Comparison of ENCODE assay signal across 6 cellular contexts in genomic region chr17:995324-995723, GRCh38. TPM values are rescaled to one million over a fixed set of nuclear protein-coding genes. Genes with fewer than 3 reads are reported as not detected.
DNase-seq lines count a peak whose midpoint lies in the region; ATAC-seq, FAIRE-seq and TF ChIP-seq lines count a peak whose summit lies in the region.
"Not testable (repeated sequence)": the region's sequence is repeated elsewhere in the genome, so short reads cannot be mapped to it uniquely, and the experiment has no call there.

No MANE protein-coding gene starts in this region.

- H3K27ac ChIP-seq in A549; HEK293 (ENCODE audit: extremely low read depth, low read depth, low read length); HepG2 (ENCODE audit: extremely low read length, insufficient read depth, low read length): not testable (repeated sequence)

- not testable (repeated sequence) for ATAC-seq in A549, HepG2

- TF ChIP-seq RAD21 in A549 (conservative IDR thresholded peaks at IDR 0.05 in 1 of 2, IDR thresholded peaks at IDR 0.05 in 1 of 2); HepG2 (CRISPR knock-in tag; IDR thresholded peaks at IDR 0.05): not testable (repeated sequence)

- H4K20me1 ChIP-seq in HepG2 (ENCODE audit: insufficient read depth, low read length) = not testable (repeated sequence)

- H3K27me3 ChIP-seq in HepG2 (ENCODE audit: control insufficient read depth in 1 of 2, insufficient read depth in 2 of 2, low read length in 2 of 2) = not testable (repeated sequence)

- peaks cover 11% of the 10 kb centered on the region for H3K27me3 Mint-ChIP-seq in brain
- not testable (repeated sequence) for H3K27me3 Mint-ChIP-seq in glutamatergic neuron (ENCODE audit: unreplicated experiment)

- H3K4me1 ChIP-seq in A549 = peaks cover 24% of the 10 kb centered on the region
- peaks cover 10% of the 10 kb centered on the region for H3K4me1 ChIP-seq in HEK293 (ENCODE audit: control insufficient read depth, insufficient read depth, low read length)
- peaks cover 37% of the 10 kb centered on the region for H3K4me1 ChIP-seq in HepG2 (ENCODE audit: insufficient read depth, low read length)

- TF ChIP-seq CTCF in A549 (IDR thresholded peaks at IDR 0.05); HEK293 (tag by site-specific recombination; IDR thresholded peaks at IDR 0.05); brain (conservative IDR thresholded peaks at IDR 0.05); glutamatergic neuron (IDR thresholded peaks at IDR 0.05; ENCODE audit: partially characterized antibody, unreplicated experiment); HepG2 (CRISPR knock-in tag; IDR thresholded peaks at IDR 0.05): not testable (repeated sequence)

- intact Hi-C loops in HepG2 (cut with micrococcal nuclease; ENCODE audit: unreplicated experiment) = loop anchor here (5.0 kb wide), 3 partner anchors 198 to 583 kb away; partner anchors contain the start of genes GLOD4 and MRM3

- H3K36me3 Mint-ChIP-seq in brain = peaks cover 12% of the 10 kb centered on the region
- not testable (repeated sequence) for H3K36me3 Mint-ChIP-seq in glutamatergic neuron (ENCODE audit: unreplicated experiment)

- H3K4me2 ChIP-seq in A549 (0 out of 3 replicates have a peak overlapping the region, but pooled peaks have one; percentile 4), HepG2 (ENCODE audit: low read depth, low read length) (peak overlapping the region; percentile 28)

- BruUV-seq in HepG2 (replicated peaks; lab: Mats Ljungman, UMichigan) = not testable (repeated sequence)

- WGBS in A549 (ENCODE audit: missing lambda C conversion rate) = 39% methylated on average over 8 of the region's 8 CpGs
- 3% methylated on average over 8 of the region's 8 CpGs for WGBS in HepG2 (ENCODE audit: low lambda C conversion rate)

- POLR2A ChIA-PET in A549 (lab: Yijun Ruan, JAX); HEK293 (lab: Yijun Ruan, JAX); HepG2 (lab: Yijun Ruan, JAX): not testable (repeated sequence)

- CTCF ChIA-PET in A549 (lab: Yijun Ruan, JAX) = interaction anchor here (0.8 to 8.3 kb wide), 12 partner anchors 12 to 851 kb away, joined by 3 to 121 read pairs (median 13); partner anchors contain the start of genes GEMIN4 and NXN
- CTCF ChIA-PET in HEK293 (lab: Yijun Ruan, JAX) = interaction anchor here (0.6 to 3.3 kb wide), 9 partner anchors 15 to 687 kb away, joined by 3 to 24 read pairs (median 9); partner anchors contain the start of gene NXN
- CTCF ChIA-PET in HepG2 (lab: Yijun Ruan, JAX; ENCODE audit: low intra/inter-chr PET ratio, low total read pairs) = interaction anchor here (2.3 kb wide), 1 partner anchor 200 kb away, joined by 12 read pairs; no protein-coding TSS in a partner anchor

- H3K9me3 ChIP-seq in A549; HEK293 (ENCODE audit: control insufficient read depth, insufficient read depth, low read depth, low read length); HepG2 (ENCODE audit: low read length): not testable (repeated sequence)

- H3K4me1 Mint-ChIP-seq in brain (peaks cover 32% of the 10 kb centered on the region), glutamatergic neuron (ENCODE audit: low read depth, unreplicated experiment) (peaks cover 17% of the 10 kb centered on the region)

- peaks cover 10 to 20% of the 10 kb centered on the region in 2 experiments for H3K36me3 ChIP-seq in HEK293 (ENCODE audit: control insufficient read depth in 2 of 2, insufficient read depth in 1 of 2, low read length in 2 of 2)
- H3K36me3 ChIP-seq in HepG2 (replicated peaks in 1 of 2; ENCODE audit: control insufficient read depth in 1 of 2, insufficient read depth in 2 of 2, low read length in 2 of 2) = not testable (repeated sequence)

- not testable (repeated sequence) for TF ChIP-seq EP300 in A549 (IDR thresholded peaks at IDR 0.05); HepG2 (IDR thresholded peaks at IDR 0.05; ENCODE audit: low read depth in 2 of 2, low read length in 2 of 2); HepG2 (CRISPR knock-in tag; IDR thresholded peaks at IDR 0.05; ENCODE audit: borderline replicate concordance)

- not testable (repeated sequence) for FAIRE-seq in A549 (lab: Jason Lieb, UNC); HepG2 (lab: Jason Lieb, UNC)

- H3K9ac ChIP-seq in HepG2 (ENCODE audit: insufficient read depth, low read depth, low read length) = not testable (repeated sequence)

- in situ Hi-C loops in HepG2 (cut with HindIII; ENCODE audit: extremely low pct_ligation_motif_present, low pct_unique_long_range_greater_than_20kb) = not testable (repeated sequence)

- H3K9me3 Mint-ChIP-seq in brain = not testable (repeated sequence)
- peaks cover 16% of the 10 kb centered on the region for H3K9me3 Mint-ChIP-seq in glutamatergic neuron (ENCODE audit: unreplicated experiment)

- H2AFZ ChIP-seq in HepG2 (ENCODE audit: low read length) = not testable (repeated sequence)

- peaks cover 22% of the 10 kb centered on the region for H3K79me2 ChIP-seq in HepG2 (ENCODE audit: insufficient read depth, low read length)

- H3K4me3 Mint-ChIP-seq in brain = peak overlapping the region in 3 of 5 experiments; percentile 1 to 34 (median 22)
- not testable (repeated sequence) for H3K4me3 Mint-ChIP-seq in glutamatergic neuron (ENCODE audit: unreplicated experiment)

- DNase-seq in A549 (ENCODE audit: low read depth in 1 of 2, low spot score in 1 of 2); glutamatergic neuron; HepG2 (ENCODE audit: low spot score): not testable (repeated sequence)
- peak; percentile 90 for DNase-seq in renal cortical epithelial cell (ENCODE audit: low read depth)

- not testable (repeated sequence) for TF ChIP-seq POLR2A in A549 (IDR thresholded peaks at IDR 0.05; ENCODE audit: low read length); HepG2 (IDR thresholded peaks at IDR 0.05; ENCODE audit: insufficient read depth in 1 of 2, low read depth in 2 of 2, low read length in 2 of 2)

- not testable (repeated sequence) for H3K27ac Mint-ChIP-seq in brain
- H3K27ac Mint-ChIP-seq in glutamatergic neuron (ENCODE audit: unreplicated experiment) = peak overlapping the region; percentile 33

- H3K4me3 ChIP-seq in A549; HEK293 (ENCODE audit: low read depth, low read length): not testable (repeated sequence)
- H3K4me3 ChIP-seq in HepG2 (replicated peaks in 1 of 3; ENCODE audit: insufficient read depth in 1 of 3, low read depth in 2 of 3, low read length in 3 of 3) = 0 out of 6 replicates have a peak overlapping the region, but pooled peaks of 1 of the 3 experiments have one; percentile 14

RNA-seq across cellular contexts. Expression of gene TIMM22, which starts 1.6 kb away (rescaled TPM):
- polyA plus RNA-seq in A549 (2011; rRNA removed) = 14.7 and 15.8 TPM in 2 replicates
- polyA plus RNA-seq in A549 (2012; cell fraction: cytosol; rRNA removed) = 18.5 and 19.6 TPM in 2 replicates
- polyA plus RNA-seq in A549 (2012; cell fraction: nucleus; rRNA removed) = 9.8 and 14.0 TPM in 2 replicates
- 21.3 to 22.4 TPM (median 22.1 TPM) in 3 replicates for polyA plus RNA-seq in A549 (2017; fragmentation: RNase III; extraction: RNeasy Plus Mini Kit Qiagen cat#74134 plus additional on column Dnase treatment)
- polyA minus RNA-seq in A549 (2011; rRNA and poly(A)+ RNA removed) = 21.8 and 23.3 TPM in 2 replicates
- 14.4 TPM for polyA plus RNA-seq in brain (ENCODE audit: insufficient read depth, low read depth, low replicate concordance)
- 22.0 TPM for total RNA-seq in glutamatergic neuron (ENCODE audit: unreplicated experiment)
- total RNA-seq in HepG2 (2016; rRNA removed; fragmentation: Illumina TruSeq; extraction: Trizol) = 15.5 and 16.3 TPM in 2 replicates
- 4.9 and 5.4 TPM in 2 replicates for total RNA-seq in HepG2 (2016; cell fraction: cytosol; rRNA removed; fragmentation: Illumina TruSeq; extraction: Trizol; ENCODE audit: low read depth)
- 15.6 and 15.9 TPM in 2 replicates for total RNA-seq in HepG2 (2016; cell fraction: insoluble cytoplasmic fraction; rRNA removed; fragmentation: Illumina TruSeq; extraction: Trizol)
- 11.2 and 11.4 TPM in 2 replicates for total RNA-seq in HepG2 (2016; cell fraction: membrane; rRNA removed; fragmentation: Illumina TruSeq; extraction: Trizol)
- 10.4 and 11.1 TPM in 2 replicates for total RNA-seq in HepG2 (2016; cell fraction: nucleus; rRNA removed; fragmentation: Illumina TruSeq; extraction: Trizol)
- 5.9 and 6.2 TPM in 2 replicates for polyA plus RNA-seq in HepG2 (2011; rRNA removed)
- 7.1 and 7.6 TPM in 2 replicates for polyA plus RNA-seq in HepG2 (2011; cell fraction: cytosol; rRNA removed)
- polyA plus RNA-seq in HepG2 (2011; cell fraction: nucleus; rRNA removed) = 6.4 and 7.1 TPM in 2 replicates
- polyA plus RNA-seq in HepG2 (2012) = 6.3 and 7.0 TPM in 2 replicates
- 4.7 and 4.8 TPM in 2 replicates for polyA plus RNA-seq in HepG2 (2016; cell fraction: cytosol; fragmentation: Illumina TruSeq; extraction: Trizol; ENCODE audit: low read depth)
- 15.5 and 17.0 TPM in 2 replicates for polyA plus RNA-seq in HepG2 (2016; cell fraction: insoluble cytoplasmic fraction; fragmentation: Illumina TruSeq; extraction: Trizol; ENCODE audit: low read depth)
- 8.7 and 9.5 TPM in 2 replicates for polyA plus RNA-seq in HepG2 (2016; cell fraction: membrane; fragmentation: Illumina TruSeq; extraction: Trizol; ENCODE audit: low read depth)
- 13.9 and 14.1 TPM in 2 replicates for polyA plus RNA-seq in HepG2 (2016; cell fraction: nucleus; fragmentation: Illumina TruSeq; extraction: Trizol; ENCODE audit: insufficient read depth, low read depth)
- 13.7 and 22.2 TPM in 2 replicates for polyA minus RNA-seq in HepG2 (2011; rRNA and poly(A)+ RNA removed; ENCODE audit: low replicate concordance)
- polyA minus RNA-seq in HepG2 (2011; cell fraction: cytosol; rRNA and poly(A)+ RNA removed) = 4.3 and 4.9 TPM in 2 replicates
- polyA minus RNA-seq in HepG2 (2011; cell fraction: nucleus; rRNA and poly(A)+ RNA removed) = 19.9 and 20.0 TPM in 2 replicates
- 18.0 and 21.4 TPM in 2 replicates for total RNA-seq in renal cortical epithelial cell

RNA-seq across cellular contexts. Expression of gene NXN, which starts 15.7 kb away (rescaled TPM):
- polyA plus RNA-seq in A549 (2011; rRNA removed) = 22.2 and 24.6 TPM in 2 replicates
- polyA plus RNA-seq in A549 (2012; cell fraction: cytosol; rRNA removed) = 37.0 and 51.9 TPM in 2 replicates
- polyA plus RNA-seq in A549 (2012; cell fraction: nucleus; rRNA removed) = 48.5 and 62.7 TPM in 2 replicates
- 31.1 to 37.2 TPM (median 32.3 TPM) in 3 replicates for polyA plus RNA-seq in A549 (2017; fragmentation: RNase III; extraction: RNeasy Plus Mini Kit Qiagen cat#74134 plus additional on column Dnase treatment)
- polyA minus RNA-seq in A549 (2011; rRNA and poly(A)+ RNA removed) = 51.8 and 54.6 TPM in 2 replicates
- polyA plus RNA-seq in brain (ENCODE audit: insufficient read depth, low read depth, low replicate concordance) = 127 TPM
- total RNA-seq in glutamatergic neuron (ENCODE audit: unreplicated experiment) = 177 TPM
- 21.3 and 22.2 TPM in 2 replicates for total RNA-seq in HepG2 (2016; rRNA removed; fragmentation: Illumina TruSeq; extraction: Trizol)
- 13.3 and 13.9 TPM in 2 replicates for total RNA-seq in HepG2 (2016; cell fraction: cytosol; rRNA removed; fragmentation: Illumina TruSeq; extraction: Trizol; ENCODE audit: low read depth)
- 16.8 and 27.5 TPM in 2 replicates for total RNA-seq in HepG2 (2016; cell fraction: insoluble cytoplasmic fraction; rRNA removed; fragmentation: Illumina TruSeq; extraction: Trizol)
- total RNA-seq in HepG2 (2016; cell fraction: membrane; rRNA removed; fragmentation: Illumina TruSeq; extraction: Trizol) = 21.1 and 21.3 TPM in 2 replicates
- total RNA-seq in HepG2 (2016; cell fraction: nucleus; rRNA removed; fragmentation: Illumina TruSeq; extraction: Trizol) = 15.4 and 15.6 TPM in 2 replicates
- 22.3 and 24.3 TPM in 2 replicates for polyA plus RNA-seq in HepG2 (2011; rRNA removed)
- 21.0 and 28.9 TPM in 2 replicates for polyA plus RNA-seq in HepG2 (2011; cell fraction: cytosol; rRNA removed)
- polyA plus RNA-seq in HepG2 (2011; cell fraction: nucleus; rRNA removed) = 17.8 and 20.8 TPM in 2 replicates
- polyA plus RNA-seq in HepG2 (2012) = 14.8 and 16.8 TPM in 2 replicates
- 11.0 and 11.8 TPM in 2 replicates for polyA plus RNA-seq in HepG2 (2016; cell fraction: cytosol; fragmentation: Illumina TruSeq; extraction: Trizol; ENCODE audit: low read depth)
- polyA plus RNA-seq in HepG2 (2016; cell fraction: insoluble cytoplasmic fraction; fragmentation: Illumina TruSeq; extraction: Trizol; ENCODE audit: low read depth) = 23.0 and 33.6 TPM in 2 replicates
- 21.3 and 21.9 TPM in 2 replicates for polyA plus RNA-seq in HepG2 (2016; cell fraction: membrane; fragmentation: Illumina TruSeq; extraction: Trizol; ENCODE audit: low read depth)
- polyA plus RNA-seq in HepG2 (2016; cell fraction: nucleus; fragmentation: Illumina TruSeq; extraction: Trizol; ENCODE audit: insufficient read depth, low read depth) = 24.4 and 29.9 TPM in 2 replicates
- polyA minus RNA-seq in HepG2 (2011; rRNA and poly(A)+ RNA removed; ENCODE audit: low replicate concordance) = 9.8 and 67.1 TPM in 2 replicates
- 23.8 and 25.1 TPM in 2 replicates for polyA minus RNA-seq in HepG2 (2011; cell fraction: cytosol; rRNA and poly(A)+ RNA removed)
- polyA minus RNA-seq in HepG2 (2011; cell fraction: nucleus; rRNA and poly(A)+ RNA removed) = 16.8 and 18.4 TPM in 2 replicates
- 25.5 and 57.7 TPM in 2 replicates for total RNA-seq in renal cortical epithelial cell
